In the genomic region with DNA sequence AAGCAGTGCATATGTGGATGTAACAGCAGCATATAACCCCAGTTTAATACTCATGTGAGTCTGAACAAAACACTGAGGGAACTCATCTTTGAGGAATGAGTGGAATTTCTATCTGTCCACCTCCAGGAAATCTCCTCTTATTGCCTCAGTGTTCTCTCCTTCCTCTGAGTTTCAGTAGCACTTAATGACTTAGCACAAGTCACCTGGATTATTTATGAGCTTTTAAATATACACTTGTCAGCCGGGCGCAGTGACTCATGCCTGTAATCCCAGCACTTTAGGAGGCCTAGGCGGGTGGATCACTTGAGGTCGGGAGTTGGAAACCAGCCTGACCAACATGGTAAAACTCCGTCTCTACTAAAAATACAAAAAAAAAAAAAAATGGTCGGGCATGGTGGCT, we compare ENCODE assay signal across 1 cellular context.
TF ChIP-seq lines count a peak whose summit lies in the region.

No MANE protein-coding gene starts in this region.

TF ChIP-seq in A549, 52 proteins besides CTCF, POLR2A, EP300 and RAD21 (continued from another document):
- TF ChIP-seq REST (IDR thresholded peaks at IDR 0.05) (no peak), SREBF2 (IDR thresholded peaks at IDR 0.05) (no peak), TP53 (CRISPR knock-in tag; IDR thresholded peaks at IDR 0.05) (no peak), ZNF302 (CRISPR knock-in tag; IDR thresholded peaks at IDR 0.05) (no peak), PBX3 (IDR thresholded peaks at IDR 0.05) (no peak), CBX2 (IDR thresholded peaks at IDR 0.05; ENCODE audit: borderline replicate concordance, low read depth) (no peak), GATA3 (IDR thresholded peaks at IDR 0.05; ENCODE audit: borderline replicate concordance) (peak; percentile 36; the same call in 1 of the 2 replicates), JUNB (IDR thresholded peaks at IDR 0.05) (peak; percentile 80), JUN (IDR thresholded peaks at IDR 0.05) (peak in 1 of 2 experiments; percentile 36; a peak in 1 of 5 replicates), POLR2AphosphoS2 (conservative IDR thresholded peaks at IDR 0.05; ENCODE audit: low read length) (no peak), CEBPB (IDR thresholded peaks at IDR 0.05) (peak; percentile 17 to 64; a peak in 1 of 4 replicates), ATOH8 (CRISPR knock-in tag; IDR thresholded peaks at IDR 0.05; ENCODE audit: low read depth) (no peak), ELK1 (IDR thresholded peaks at IDR 0.05; ENCODE audit: low read depth, low read length) (no peak), FOXS1 (CRISPR knock-in tag; IDR thresholded peaks at IDR 0.05) (no peak), HOXA7 (CRISPR knock-in tag; IDR thresholded peaks at IDR 0.05) (no peak), MYC (IDR thresholded peaks at IDR 0.05; ENCODE audit: borderline replicate concordance, low read length) (no peak), PHF8 (IDR thresholded peaks at IDR 0.05; ENCODE audit: borderline replicate concordance, low read depth) (no peak), HOXB5 (CRISPR knock-in tag; IDR thresholded peaks at IDR 0.05) (peak; percentile 63; the same call in 1 of the 2 replicates), MAFK (IDR thresholded peaks at IDR 0.05; ENCODE audit: partially characterized antibody) (peak; percentile 32)
TF ChIP-seq in A549: peak in this region for 7.
